20 cellular contexts compared by ENCODE assay signal in the genomic region with DNA sequence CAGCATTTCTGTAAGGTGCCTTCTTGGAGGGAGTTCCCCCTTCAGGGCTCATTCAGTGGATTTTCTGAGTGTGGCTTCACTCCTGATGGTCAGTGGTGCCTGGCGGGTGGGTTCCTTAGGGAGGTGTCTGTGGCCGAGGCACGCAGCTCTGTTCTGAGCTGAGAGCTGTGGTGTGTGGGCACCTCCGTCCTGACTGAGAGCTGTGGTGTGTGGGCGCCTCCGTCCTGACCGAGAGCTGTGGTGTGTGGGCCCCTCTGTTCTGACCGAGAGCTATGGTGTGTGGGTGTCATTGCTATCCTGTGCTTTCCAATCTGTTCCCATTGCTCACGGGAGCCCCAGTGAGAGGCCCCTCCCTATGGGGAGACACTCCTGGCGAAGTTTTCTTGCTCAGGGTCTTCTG. TPM values are rescaled to one million over a fixed set of nuclear protein-coding genes. Genes with fewer than 3 reads are reported as not detected.
DNase-seq lines count a peak whose midpoint lies in the region; TF ChIP-seq lines count a peak whose summit lies in the region.
"Had no signal": no experiment of that assay in that cellular context is flagged by ENCODE, and none has a peak within 500 bp of the region (broad histone marks: within the 10 kb centered on the region; RNA-seq: fewer than 3 reads in every experiment).

No MANE protein-coding gene starts in this region.

- H3K79me2 ChIP-seq in smooth muscle cell (ENCODE audit: low read depth), result peaks cover 8% of the 10 kb centered on the region

- no peak for TF ChIP-seq CTCF in GM10248 (IDR thresholded peaks at IDR 0.05; ENCODE audit: control extremely low read depth, extremely low read depth, low read depth, missing control alignments)
- TF ChIP-seq CTCF in HEK293 (tag by site-specific recombination; IDR thresholded peaks at IDR 0.05), result no peak
- TF ChIP-seq CTCF in brain (conservative IDR thresholded peaks at IDR 0.05), result no peak
- no peak for TF ChIP-seq CTCF in neural crest cell (conservative IDR thresholded peaks at IDR 0.05)
- no peak for TF ChIP-seq CTCF in smooth muscle cell (IDR thresholded peaks at IDR 0.05; ENCODE audit: borderline replicate concordance, insufficient read depth, poor library complexity, severe bottlenecking)

- H3K27me3 Mint-ChIP-seq in brain (no peaks in the 10 kb centered on the region), neural crest cell (ENCODE audit: low read depth) (peaks cover 2% of the 10 kb centered on the region)
- H3K27me3 Mint-ChIP-seq: T-cell had no signal

- H3K27ac Mint-ChIP-seq in brain (peak overlapping the region in 4 of 5 experiments; percentile 89 to 98 (median 92)), neural crest cell (ENCODE audit: unreplicated experiment) (peak overlapping the region; percentile 81)

- WGBS in smooth muscle cell (ENCODE audit: low lambda C conversion rate), result 67% methylated on average over 10 of the region's 10 CpGs

- H3K36me3 ChIP-seq in HEK293 (ENCODE audit: control insufficient read depth in 2 of 2, insufficient read depth in 1 of 2, low read length in 2 of 2), result peaks cover 0 to 81% of the 10 kb centered on the region in 2 experiments; a peak in 2 of 3 replicates
- H3K36me3 ChIP-seq in smooth muscle cell (ENCODE audit: low read depth), result no peaks in the 10 kb centered on the region

- DNase-seq in GM10248 (ENCODE audit: extremely low spot score), result peak; percentile 60
- no peak for DNase-seq in neural crest cell (ENCODE audit: low read depth, low spot score)
- no peak for DNase-seq in smooth muscle cell (lab: John Stamatoyannopoulos, UW; ENCODE audit: unreplicated experiment)
- no peak for DNase-seq in NCI-H345 treated with DMSO at 0.1 percent for 48 hours (lab: John Stamatoyannopoulos, UW; ENCODE audit: unreplicated experiment)
- no peak for DNase-seq in DMS 273 treated with DMSO at 0.1 percent for 48 hours (lab: John Stamatoyannopoulos, UW)
- DNase-seq: activated gamma-delta T cell treated with Interleukin-2 at 50 U/mL for 16 hours; HCEC 1CT; left lung; NCI-H1436; NCI-H446; NK-92 treated with Interleukin-12 subunit alpha and Interleukin-12 subunit beta, amount 100 ng/mL, for 24 hours; stimulated activated CD4-positive, alpha-beta T cell treated with anti-CD3 and anti-CD28 coated beads, Interleukin-4, amount 100 ng/mL, for 4 hours; stimulated activated CD8-positive, alpha-beta memory T cell treated with anti-CD3 and anti-CD28 coated beads, Interleukin-4, amount 100 ng/mL, for 48 hours; T-cell had no signal

- no peaks in the 10 kb centered on the region for H3K27me3 ChIP-seq in smooth muscle cell (ENCODE audit: low read depth)
- H3K27me3 ChIP-seq: esophagus muscularis mucosa, left lung had no signal

- H3K9me3 ChIP-seq in HEK293 (ENCODE audit: control insufficient read depth, insufficient read depth, low read depth, low read length), result no peaks in the 10 kb centered on the region
- no peaks in the 10 kb centered on the region for H3K9me3 ChIP-seq in smooth muscle cell (replicated peaks; ENCODE audit: low read depth)
- H3K9me3 ChIP-seq: esophagus muscularis mucosa, left lung had no signal

- H3K4me3 ChIP-seq in HEK293 (ENCODE audit: low read depth, low read length), result no peak overlapping the region
- H3K4me3 ChIP-seq in smooth muscle cell, result no peak overlapping the region
- H3K4me3 ChIP-seq: esophagus muscularis mucosa, left lung, skin epidermis had no signal

- H3K36me3 Mint-ChIP-seq in brain (peaks cover 30% of the 10 kb centered on the region), neural crest cell (ENCODE audit: low read depth) (peaks cover 14% of the 10 kb centered on the region)

- H3K4me3 Mint-ChIP-seq in brain (no peak overlapping the region), neural crest cell (no peak overlapping the region)
- H3K4me3 Mint-ChIP-seq: T-cell had no signal

- H2AFZ ChIP-seq in smooth muscle cell (ENCODE audit: low read depth), result no peak overlapping the region

- no peak overlapping the region for H3K9ac ChIP-seq in smooth muscle cell (ENCODE audit: low read depth)

- POLR2A ChIA-PET in GM10248 (lab: Yijun Ruan, JAX) (no interaction called here), HEK293 (lab: Yijun Ruan, JAX) (no interaction called here)

- H3F3A ChIP-seq in smooth muscle cell (ENCODE audit: low read depth), result no peaks in the 10 kb centered on the region

- no peak overlapping the region for H3K4me2 ChIP-seq in smooth muscle cell

- no peaks in the 10 kb centered on the region for H3K9me3 Mint-ChIP-seq in brain
- H3K9me3 Mint-ChIP-seq in neural crest cell, result no peaks in the 10 kb centered on the region
- H3K9me3 Mint-ChIP-seq: T-cell had no signal

- H3K4me1 Mint-ChIP-seq in brain (peaks cover 23% of the 10 kb centered on the region), neural crest cell (peaks cover 20% of the 10 kb centered on the region)

- H3K27ac ChIP-seq in HEK293 (ENCODE audit: extremely low read depth, low read depth, low read length) (no peak overlapping the region), smooth muscle cell (ENCODE audit: low read depth) (no peak overlapping the region)
- H3K27ac ChIP-seq: left lung, skin epidermis had no signal

- no peaks in the 10 kb centered on the region for H3K4me1 ChIP-seq in HEK293 (ENCODE audit: control insufficient read depth, insufficient read depth, low read length)
- H3K4me1 ChIP-seq in smooth muscle cell (ENCODE audit: low read depth), result no peaks in the 10 kb centered on the region
- H3K4me1 ChIP-seq: left lung had no signal

- CTCF ChIA-PET in GM10248 (lab: Yijun Ruan, JAX), result interaction anchor here (1.1 to 1.7 kb wide), 2 partner anchors 17 to 55 kb away, joined by 3 to 4 read pairs; no protein-coding TSS in a partner anchor
- CTCF ChIA-PET in HEK293 (lab: Yijun Ruan, JAX), result no interaction called here

- H4K20me1 ChIP-seq in smooth muscle cell (ENCODE audit: low read depth), result peaks cover 72% of the 10 kb centered on the region

TF ChIP-seq in HEK293, 187 proteins besides CTCF, POLR2A, EP300 and RAD21 (continues in another document):
- TF ChIP-seq EGR2 (tag by site-specific recombination; IDR thresholded peaks at IDR 0.05; ENCODE audit: low read depth) (peak; percentile 92), SP3 (tag by site-specific recombination; IDR thresholded peaks at IDR 0.05) (no peak), ZFHX2 (tag by site-specific recombination; conservative IDR thresholded peaks at IDR 0.05) (peak; percentile 83)
- TF ChIP-seq, protein P1, sequence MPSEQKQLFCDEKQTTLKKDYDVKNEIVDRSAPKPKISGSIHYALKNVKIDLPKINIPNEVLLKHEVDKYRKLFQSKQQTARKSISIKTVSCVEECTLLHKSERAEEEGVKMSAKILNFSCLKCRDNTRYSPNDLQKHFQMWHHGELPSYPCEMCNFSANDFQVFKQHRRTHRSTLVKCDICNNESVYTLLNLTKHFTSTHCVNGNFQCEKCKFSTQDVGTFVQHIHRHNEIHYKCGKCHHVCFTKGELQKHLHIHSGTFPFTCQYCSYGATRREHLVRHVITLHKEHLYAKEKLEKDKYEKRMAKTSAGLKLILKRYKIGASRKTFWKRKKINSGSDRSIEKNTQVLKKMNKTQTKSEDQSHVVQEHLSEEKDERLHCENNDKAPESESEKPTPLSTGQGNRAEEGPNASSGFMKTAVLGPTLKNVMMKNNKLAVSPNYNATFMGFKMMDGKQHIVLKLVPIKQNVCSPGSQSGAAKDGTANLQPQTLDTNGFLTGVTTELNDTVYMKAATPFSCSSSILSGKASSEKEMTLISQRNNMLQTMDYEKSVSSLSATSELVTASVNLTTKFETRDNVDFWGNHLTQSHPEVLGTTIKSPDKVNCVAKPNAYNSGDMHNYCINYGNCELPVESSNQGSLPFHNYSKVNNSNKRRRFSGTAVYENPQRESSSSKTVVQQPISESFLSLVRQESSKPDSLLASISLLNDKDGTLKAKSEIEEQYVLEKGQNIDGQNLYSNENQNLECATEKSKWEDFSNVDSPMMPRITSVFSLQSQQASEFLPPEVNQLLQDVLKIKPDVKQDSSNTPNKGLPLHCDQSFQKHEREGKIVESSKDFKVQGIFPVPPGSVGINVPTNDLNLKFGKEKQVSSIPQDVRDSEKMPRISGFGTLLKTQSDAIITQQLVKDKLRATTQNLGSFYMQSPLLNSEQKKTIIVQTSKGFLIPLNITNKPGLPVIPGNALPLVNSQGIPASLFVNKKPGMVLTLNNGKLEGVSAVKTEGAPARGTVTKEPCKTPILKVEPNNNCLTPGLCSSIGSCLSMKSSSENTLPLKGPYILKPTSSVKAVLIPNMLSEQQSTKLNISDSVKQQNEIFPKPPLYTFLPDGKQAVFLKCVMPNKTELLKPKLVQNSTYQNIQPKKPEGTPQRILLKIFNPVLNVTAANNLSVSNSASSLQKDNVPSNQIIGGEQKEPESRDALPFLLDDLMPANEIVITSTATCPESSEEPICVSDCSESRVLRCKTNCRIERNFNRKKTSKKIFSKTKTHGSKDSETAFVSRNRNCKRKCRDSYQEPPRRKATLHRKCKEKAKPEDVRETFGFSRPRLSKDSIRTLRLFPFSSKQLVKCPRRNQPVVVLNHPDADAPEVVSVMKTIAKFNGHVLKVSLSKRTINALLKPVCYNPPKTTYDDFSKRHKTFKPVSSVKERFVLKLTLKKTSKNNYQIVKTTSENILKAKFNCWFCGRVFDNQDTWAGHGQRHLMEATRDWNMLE (tag by site-specific recombination; conservative IDR thresholded peaks at IDR 0.05; ENCODE audit: low read depth), result no peak

RNA-seq across cellular contexts. Expression of a gene that starts 39.8 kb away (rescaled TPM):
- polyA plus RNA-seq in brain (ENCODE audit: insufficient read depth, low read depth, low replicate concordance) (0.75 TPM), smooth muscle cell (0.39 TPM in 1 of 2 replicates, not detected in the other)
- total RNA-seq in neural crest cell (not detected in 2 replicates), smooth muscle cell (not detected in 2 replicates)
- total RNA-seq: esophagus muscularis mucosa, glomerular endothelial cell, left lung, posterior vena cava had no signal
